Comparison of ENCODE assay signal across 8 cellular contexts in the genomic region with DNA sequence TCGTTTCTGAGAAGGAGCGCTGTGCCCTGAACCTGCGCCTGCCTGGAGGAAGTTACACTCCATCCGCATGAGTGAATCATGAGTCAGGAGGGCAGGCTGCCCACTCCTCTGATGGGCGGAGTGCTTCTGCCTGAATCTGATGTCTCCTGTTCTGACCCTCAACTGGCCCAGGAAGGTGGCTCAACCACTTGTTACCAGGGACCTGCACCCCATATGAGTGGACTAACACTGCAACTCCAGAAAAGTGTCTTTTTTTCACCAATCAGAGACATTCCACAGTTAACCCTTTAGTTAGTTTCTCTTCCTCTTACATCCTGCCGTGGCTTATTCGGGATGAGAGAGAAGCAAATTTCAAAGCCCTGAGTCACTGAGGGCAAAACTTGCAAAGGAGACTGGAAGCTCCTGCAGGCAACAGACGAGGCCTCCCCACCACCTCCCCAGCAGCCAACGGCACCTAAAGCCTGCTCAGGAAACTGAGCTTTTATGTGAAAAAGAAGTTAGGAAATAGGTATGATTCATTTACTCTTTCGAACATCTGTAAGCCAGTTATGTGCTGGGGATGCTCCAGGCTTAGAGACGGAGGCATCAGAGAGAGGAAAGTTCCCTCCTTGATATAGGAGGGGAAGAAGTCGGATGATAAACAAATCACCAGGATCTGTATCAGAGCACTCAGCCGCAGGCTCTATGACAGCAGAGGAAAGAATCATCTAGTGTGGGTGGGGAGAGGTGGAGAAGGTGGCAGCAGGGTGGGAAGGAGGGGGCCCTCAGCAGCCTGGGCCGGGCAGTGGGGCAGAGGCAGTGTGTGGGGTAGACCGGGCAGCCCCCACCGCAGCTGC. TPM values are rescaled to one million over a fixed set of nuclear protein-coding genes. Genes with fewer than 3 reads are reported as not detected.
DNase-seq lines count a peak whose midpoint lies in the region; ATAC-seq, FAIRE-seq and TF ChIP-seq lines count a peak whose summit lies in the region.

No MANE protein-coding gene starts in this region.

- FAIRE-seq in urothelium cell line (lab: Jason Lieb, UNC), result peak; percentile 92
- FAIRE-seq in GM19239 (lab: Jason Lieb, UNC), result no peak

- H3K27me3 ChIP-seq in esophagus muscularis mucosa (no peaks in the 10 kb centered on the region), neutrophil (no peaks in the 10 kb centered on the region)

- peaks cover 0 to 4% (median 0%) of the 10 kb centered on the region in 4 donors for H3K36me3 ChIP-seq in esophagus muscularis mucosa
- peaks cover 70% of the 10 kb centered on the region for H3K36me3 ChIP-seq in neutrophil

- peaks cover 60 to 63% (median 61%) of the 10 kb centered on the region in 4 donors for H3K4me1 ChIP-seq in esophagus muscularis mucosa
- peaks cover 85 to 99% of the 10 kb centered on the region in 2 experiments for H3K4me1 ChIP-seq in neutrophil (ENCODE audit: control insufficient read depth in 1 of 2, insufficient read depth in 1 of 2, low read depth in 1 of 2, low read length in 1 of 2)

- H3K9me3 ChIP-seq in esophagus muscularis mucosa (no peaks in the 10 kb centered on the region), neutrophil (no peaks in the 10 kb centered on the region)

- TF ChIP-seq EP300 in Ishikawa (IDR thresholded peaks at IDR 0.05; ENCODE audit: borderline replicate concordance) (peak; percentile 84), esophagus muscularis mucosa (IDR thresholded peaks at IDR 0.05) (no peak)

- intact Hi-C loops in esophagus muscularis mucosa (cut with DNase I), result no loop called here

- TF ChIP-seq CTCF in esophagus muscularis mucosa (IDR thresholded peaks at IDR 0.05) (no peak), neutrophil (IDR thresholded peaks at IDR 0.05) (no peak)

- 37% methylated on average over 15 of the region's 16 CpGs for WGBS in esophagus muscularis mucosa

- TF ChIP-seq POLR2A in esophagus muscularis mucosa (IDR thresholded peaks at IDR 0.05; ENCODE audit: low read depth), result no peak

- peak; percentile 99 for DNase-seq in ELR (ENCODE audit: low read depth)
- peak; percentile 28 to 39 for DNase-seq in activated CD4-positive, alpha-beta T cell treated with anti-CD3 and anti-CD28 coated beads, Interleukin-2, amount 50 U/mL, for 4 hours
- peak; percentile 98 for DNase-seq in esophagus muscularis mucosa (ENCODE audit: extremely low spot score)
- DNase-seq in urothelium cell line (ENCODE audit: low spot score), result peak; percentile 91
- no peak for DNase-seq in GM19239 (ENCODE audit: insufficient read length, low spot score)

- H3K27ac ChIP-seq in esophagus muscularis mucosa (replicated peaks in 1 of 4), result peak overlapping the region; percentile 77 to 84 (median 82)
- peak overlapping the region; percentile 98 for H3K27ac ChIP-seq in neutrophil

- H3K4me3 ChIP-seq in esophagus muscularis mucosa (peak overlapping the region in 2 of 4 donors; percentile 5 to 7), neutrophil (ENCODE audit: low read depth in 1 of 2, low read length in 1 of 2) (peak overlapping the region; percentile 35 to 50)

- ATAC-seq in GM21737 (IDR thresholded peaks at IDR 0.05; ENCODE audit: unreplicated experiment), result peak; percentile 32

- no peak; the same call in 1 of the 2 replicates for TF ChIP-seq RAD21 in Ishikawa (IDR thresholded peaks at IDR 0.05; ENCODE audit: low read depth)

TF ChIP-seq in Ishikawa, 13 proteins besides CTCF, POLR2A, EP300 and RAD21:
- TF ChIP-seq ZBTB7A (IDR thresholded peaks at IDR 0.05; ENCODE audit: low read depth) (peak; percentile 14; the same call in 1 of the 2 replicates), FOXM1 (IDR thresholded peaks at IDR 0.05; ENCODE audit: borderline replicate concordance, low read depth) (0 out of 2 replicates have a peak, but pooled peaks have one; percentile 55), MAX (IDR thresholded peaks at IDR 0.05) (peak; percentile 55; the same call in 1 of the 2 replicates), CEBPB (IDR thresholded peaks at IDR 0.05) (no peak), TAF1 (IDR thresholded peaks at IDR 0.05; ENCODE audit: low read depth) (0 out of 2 replicates have a peak, but pooled peaks have one; percentile 30), TCF12 (IDR thresholded peaks at IDR 0.05; ENCODE audit: low read depth) (peak; percentile 75), EGR1 (IDR thresholded peaks at IDR 0.05) (no peak), TEAD4 (IDR thresholded peaks at IDR 0.05) (peak; percentile 83), USF1 (IDR thresholded peaks at IDR 0.05) (0 out of 2 replicates have a peak, but pooled peaks have one; percentile 2), NFIC (IDR thresholded peaks at IDR 0.05) (peak; percentile 53; the same call in 1 of the 2 replicates), CREB1 (IDR thresholded peaks at IDR 0.05; ENCODE audit: low read depth) (peak; percentile 6; the same call in 1 of the 2 replicates), YY1 (IDR thresholded peaks at IDR 0.05; ENCODE audit: low read depth) (no peak)
- TF ChIP-seq, protein P1, sequence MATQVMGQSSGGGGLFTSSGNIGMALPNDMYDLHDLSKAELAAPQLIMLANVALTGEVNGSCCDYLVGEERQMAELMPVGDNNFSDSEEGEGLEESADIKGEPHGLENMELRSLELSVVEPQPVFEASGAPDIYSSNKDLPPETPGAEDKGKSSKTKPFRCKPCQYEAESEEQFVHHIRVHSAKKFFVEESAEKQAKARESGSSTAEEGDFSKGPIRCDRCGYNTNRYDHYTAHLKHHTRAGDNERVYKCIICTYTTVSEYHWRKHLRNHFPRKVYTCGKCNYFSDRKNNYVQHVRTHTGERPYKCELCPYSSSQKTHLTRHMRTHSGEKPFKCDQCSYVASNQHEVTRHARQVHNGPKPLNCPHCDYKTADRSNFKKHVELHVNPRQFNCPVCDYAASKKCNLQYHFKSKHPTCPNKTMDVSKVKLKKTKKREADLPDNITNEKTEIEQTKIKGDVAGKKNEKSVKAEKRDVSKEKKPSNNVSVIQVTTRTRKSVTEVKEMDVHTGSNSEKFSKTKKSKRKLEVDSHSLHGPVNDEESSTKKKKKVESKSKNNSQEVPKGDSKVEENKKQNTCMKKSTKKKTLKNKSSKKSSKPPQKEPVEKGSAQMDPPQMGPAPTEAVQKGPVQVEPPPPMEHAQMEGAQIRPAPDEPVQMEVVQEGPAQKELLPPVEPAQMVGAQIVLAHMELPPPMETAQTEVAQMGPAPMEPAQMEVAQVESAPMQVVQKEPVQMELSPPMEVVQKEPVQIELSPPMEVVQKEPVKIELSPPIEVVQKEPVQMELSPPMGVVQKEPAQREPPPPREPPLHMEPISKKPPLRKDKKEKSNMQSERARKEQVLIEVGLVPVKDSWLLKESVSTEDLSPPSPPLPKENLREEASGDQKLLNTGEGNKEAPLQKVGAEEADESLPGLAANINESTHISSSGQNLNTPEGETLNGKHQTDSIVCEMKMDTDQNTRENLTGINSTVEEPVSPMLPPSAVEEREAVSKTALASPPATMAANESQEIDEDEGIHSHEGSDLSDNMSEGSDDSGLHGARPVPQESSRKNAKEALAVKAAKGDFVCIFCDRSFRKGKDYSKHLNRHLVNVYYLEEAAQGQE (IDR thresholded peaks at IDR 0.05; ENCODE audit: low read depth), result no peak

RNA-seq across cellular contexts. Expression of gene MBP, which starts 31.0 kb away (rescaled TPM):
- 10 to 100 TPM; 21.9 to 31.3 (median 27.3) TPM for total RNA-seq in esophagus muscularis mucosa
